15 cellular contexts compared by ENCODE assay signal in genomic region chr4:55721651-55722050, GRCh38.
"Had no signal": no experiment of that assay in that cellular context is flagged by ENCODE, and none has a peak within 500 bp of the region (broad histone marks: within the 10 kb centered on the region; RNA-seq: fewer than 3 reads in every experiment).

No MANE protein-coding gene starts in this region.

- H3K9ac ChIP-seq: KMS-11, SK-N-SH had no signal

- DNase-seq: MV-4-11, NCI-H1092, NCI-H187, NCI-H2029, NCI-H2081 treated with DMSO at 0.1 percent for 48 hours, NCI-H226, NCI-H446, NCI-H774, PC-3, SK-N-SH, SW 1271, T-cell had no signal

- H3K9me3 ChIP-seq: SK-N-SH had no signal

- H3K4me2 ChIP-seq: KMS-11, SK-N-SH had no signal

- ATAC-seq: Panc1, PC-3, T-cell had no signal

- H3K27ac ChIP-seq: KMS-11, RWPE1 had no signal
